Comparison of ENCODE assay signal across 10 cellular contexts in the genomic region with DNA sequence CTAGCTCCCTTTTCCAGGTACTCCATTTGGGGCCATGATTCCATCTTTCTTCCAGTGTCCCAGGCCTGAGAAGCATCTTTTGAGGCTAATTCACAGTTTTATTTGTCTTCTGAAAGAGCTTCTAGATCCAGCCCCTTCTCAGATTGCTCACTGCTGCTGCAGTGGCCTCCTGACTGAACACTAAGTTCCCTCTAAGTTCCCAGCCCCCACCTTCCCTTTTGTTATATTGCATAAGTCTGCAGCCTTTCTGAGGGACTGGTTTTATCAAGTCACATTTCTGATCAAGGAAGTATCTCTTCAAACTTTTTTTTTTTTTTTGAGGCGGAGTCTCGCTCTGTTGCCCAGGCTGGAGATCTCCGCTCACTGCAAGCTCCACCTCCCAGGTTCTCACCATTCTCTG. TPM values are rescaled to one million over a fixed set of nuclear protein-coding genes. Genes with fewer than 3 reads are reported as not detected.
DNase-seq lines count a peak whose midpoint lies in the region; ATAC-seq, FAIRE-seq and TF ChIP-seq lines count a peak whose summit lies in the region.
"Had no signal": no experiment of that assay in that cellular context is flagged by ENCODE, and none has a peak within 500 bp of the region (broad histone marks: within the 10 kb centered on the region; RNA-seq: fewer than 3 reads in every experiment).

No MANE protein-coding gene starts in this region.

- no peaks in the 10 kb centered on the region for H3K9me3 ChIP-seq in upper lobe of left lung

- H3K27ac Mint-ChIP-seq in activated naive CD4-positive, alpha-beta T cell treated with anti-CD3 and anti-CD28 coated beads, Interleukin-2, amount 50 U/mL, for 24 hours: peak overlapping the region; percentile 53
- H3K27ac Mint-ChIP-seq in endothelial cell (ENCODE audit: unreplicated experiment): no peak overlapping the region

- TF ChIP-seq POLR2A in upper lobe of left lung (IDR thresholded peaks at IDR 0.05): no peak

- FAIRE-seq in urothelium cell line (lab: Jason Lieb, UNC): no peak
- FAIRE-seq: H1 had no signal

- TF ChIP-seq CTCF in endothelial cell (IDR thresholded peaks at IDR 0.05; ENCODE audit: unreplicated experiment) (no peak), upper lobe of left lung (IDR thresholded peaks at IDR 0.05) (no peak)

- peaks cover 74% of the 10 kb centered on the region for H3K4me1 Mint-ChIP-seq in activated naive CD4-positive, alpha-beta T cell treated with anti-CD3 and anti-CD28 coated beads, Interleukin-2, amount 50 U/mL, for 24 hours
- peaks cover 2% of the 10 kb centered on the region for H3K4me1 Mint-ChIP-seq in endothelial cell (ENCODE audit: unreplicated experiment)

- H3K4me1 ChIP-seq in upper lobe of left lung: peaks cover 17 to 34% (median 19%) of the 10 kb centered on the region in 4 donors

- DNase-seq in activated naive CD4-positive, alpha-beta T cell (lab: John Stamatoyannopoulos, UW): no peak
- DNase-seq in endothelial cell (ENCODE audit: low spot score) (no peak), mucosa of gallbladder (ENCODE audit: low spot score) (peak; percentile 37), upper lobe of left lung (peak in 1 of 2 donors; percentile 63), urothelium cell line (ENCODE audit: low spot score) (no peak)
- no peak for DNase-seq in effector CD4-positive, alpha-beta T cell

- ATAC-seq in upper lobe of left lung (ENCODE audit: low FRiP score in 2 of 2) (peak; percentile 57 to 86), GM21367 (IDR thresholded peaks at IDR 0.05; ENCODE audit: unreplicated experiment) (no peak)

- 76 to 86% methylated on average over 3 of the region's 3 CpGs for WGBS in upper lobe of left lung, 2 donors

- no peaks in the 10 kb centered on the region for H3K27me3 Mint-ChIP-seq in activated naive CD4-positive, alpha-beta T cell treated with anti-CD3 and anti-CD28 coated beads, Interleukin-2, amount 50 U/mL, for 24 hours
- no peaks in the 10 kb centered on the region for H3K27me3 Mint-ChIP-seq in endothelial cell (ENCODE audit: unreplicated experiment)

- no peak overlapping the region for H3K4me3 ChIP-seq in upper lobe of left lung

- H3K27ac ChIP-seq in upper lobe of left lung: peak overlapping the region in 3 of 4 donors; percentile 63 to 71 (median 70)

- H3K4me3 Mint-ChIP-seq in activated naive CD4-positive, alpha-beta T cell treated with anti-CD3 and anti-CD28 coated beads, Interleukin-2, amount 50 U/mL, for 24 hours: peak overlapping the region; percentile 9
- H3K4me3 Mint-ChIP-seq in endothelial cell (ENCODE audit: unreplicated experiment): peak overlapping the region; percentile 56

- H3K9me3 Mint-ChIP-seq in activated naive CD4-positive, alpha-beta T cell treated with anti-CD3 and anti-CD28 coated beads, Interleukin-2, amount 50 U/mL, for 24 hours: no peaks in the 10 kb centered on the region
- H3K9me3 Mint-ChIP-seq in endothelial cell (ENCODE audit: unreplicated experiment): no peaks in the 10 kb centered on the region

- no peak for TF ChIP-seq EP300 in upper lobe of left lung (IDR thresholded peaks at IDR 0.05)

- H3K36me3 Mint-ChIP-seq in activated naive CD4-positive, alpha-beta T cell treated with anti-CD3 and anti-CD28 coated beads, Interleukin-2, amount 50 U/mL, for 24 hours: peaks cover 15% of the 10 kb centered on the region
- peaks cover 20% of the 10 kb centered on the region for H3K36me3 Mint-ChIP-seq in endothelial cell (ENCODE audit: low read depth, unreplicated experiment)

- no peaks in the 10 kb centered on the region for H3K27me3 ChIP-seq in upper lobe of left lung

- H3K36me3 ChIP-seq in upper lobe of left lung: peaks cover 0 to 65% (median 31%) of the 10 kb centered on the region in 4 donors

RNA-seq across cellular contexts. Expression of a gene that starts 10.7 kb away (rescaled TPM):
- total RNA-seq in endothelial cell (ENCODE audit: unreplicated experiment): 131 TPM
- total RNA-seq in mucosa of gallbladder: 85.9 TPM
- total RNA-seq in upper lobe of left lung: 10 to 100 TPM; 36.2 to 94.2 (median 77.9) TPM

RNA-seq across cellular contexts. Expression of a gene that starts 28.3 kb away (rescaled TPM):
- total RNA-seq in endothelial cell (ENCODE audit: unreplicated experiment): 1.1 TPM
- total RNA-seq in mucosa of gallbladder: 0.20 TPM
- total RNA-seq in upper lobe of left lung: 1 to 10 TPM in 3 of 6 donors, under 1 TPM in 3; 0.10 to 3.3 (median 0.67) TPM
- total RNA-seq: A673 had no signal
